In the genomic region with DNA sequence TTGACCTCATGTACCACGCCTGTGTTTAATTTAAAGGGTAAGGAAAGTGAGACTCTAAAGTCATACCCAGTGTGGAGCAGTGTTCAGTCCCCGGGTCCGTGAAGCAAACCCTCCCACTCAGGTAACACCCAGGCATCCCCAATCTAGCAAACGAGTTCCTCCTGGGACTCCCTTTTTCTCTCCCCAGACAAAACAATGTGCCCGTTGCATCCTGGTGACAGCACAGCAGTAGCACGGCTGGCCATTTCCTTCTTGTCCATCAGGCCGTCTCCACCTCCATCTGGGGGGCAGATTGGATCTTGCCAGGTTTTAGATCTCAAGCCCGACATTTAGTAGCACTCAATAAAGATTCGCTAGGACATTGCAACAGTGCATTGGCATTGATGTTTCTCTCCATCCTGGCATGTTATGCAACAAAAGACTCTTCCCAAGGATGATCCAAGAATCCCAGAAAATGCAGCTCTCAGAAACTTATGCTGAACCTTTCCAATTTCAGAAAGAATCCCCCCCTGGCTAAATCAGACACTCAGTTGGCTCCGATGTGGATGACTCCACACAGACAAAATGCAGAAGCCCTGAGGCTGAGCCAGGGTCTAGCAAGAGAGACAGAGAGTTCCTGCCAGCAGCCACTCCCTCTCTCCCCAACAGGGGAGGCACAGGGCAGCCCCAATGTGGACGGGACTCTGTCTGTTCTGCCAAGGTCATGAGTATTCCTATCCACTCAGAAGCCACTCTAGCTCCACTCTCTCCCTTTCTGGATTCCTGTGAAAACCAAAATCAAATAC, we compare ENCODE assay signal across 20 cellular contexts.
DNase-seq lines count a peak whose midpoint lies in the region; ATAC-seq, FAIRE-seq and TF ChIP-seq lines count a peak whose summit lies in the region.
"Had no signal": no experiment of that assay in that cellular context is flagged by ENCODE, and none has a peak within 500 bp of the region (broad histone marks: within the 10 kb centered on the region; RNA-seq: fewer than 3 reads in every experiment).

No MANE protein-coding gene starts in this region.

- TF ChIP-seq CTCF in bronchial epithelial cell (IDR thresholded peaks at IDR 0.05; ENCODE audit: insufficient read depth, low read length, severe bottlenecking) = no peak
- TF ChIP-seq CTCF in glutamatergic neuron (IDR thresholded peaks at IDR 0.05; ENCODE audit: partially characterized antibody, unreplicated experiment) = no peak
- no peak for TF ChIP-seq CTCF in GM13977 (IDR thresholded peaks at IDR 0.05; ENCODE audit: extremely low read depth, insufficient read depth, missing control alignments)

- H3K4me3 Mint-ChIP-seq in glutamatergic neuron (ENCODE audit: unreplicated experiment) = no peak overlapping the region
- no peak overlapping the region for H3K4me3 Mint-ChIP-seq in activated T-helper 1 cell treated with anti-CD3 and anti-CD28 coated beads, Interleukin-12 subunit alpha, Interleukin-12 subunit beta, Interleukin-2, Interleukin-4 antibody, amounts not matched to agents 30 ng/mL and 10 ng/mL and 1 ng/mL, durations not matched to agents 14 hours and 24 hours and 36 hours
- H3K4me3 Mint-ChIP-seq: CD8-positive, alpha-beta T cell; dendritic cell treated with granulocyte-macrophage colony-stimulating factor and Interleukin-4, amounts not matched to agents 40 ng/mL and 50 ng/mL, for 4 days; naive thymus-derived CD4-positive, alpha-beta T cell; stimulated activated naive B cell treated with anti-CD40 and anti-IgM and Interleukin-4, amounts not matched to agents 10 μg/mL and 1 μg/mL and 100 μg/mL, for 72 hours had no signal

- H3K27ac Mint-ChIP-seq in glutamatergic neuron (ENCODE audit: unreplicated experiment) = no peak overlapping the region
- H3K27ac Mint-ChIP-seq in activated T-helper 1 cell treated with anti-CD3 and anti-CD28 coated beads, Interleukin-12 subunit alpha, Interleukin-12 subunit beta, Interleukin-2, Interleukin-4 antibody, amounts not matched to agents 30 ng/mL and 10 ng/mL and 1 ng/mL, durations not matched to agents 14 hours and 24 hours and 36 hours = no peak overlapping the region
- H3K27ac Mint-ChIP-seq: CD8-positive, alpha-beta T cell; dendritic cell treated with granulocyte-macrophage colony-stimulating factor and Interleukin-4, amounts not matched to agents 40 ng/mL and 50 ng/mL, for 4 days; naive thymus-derived CD4-positive, alpha-beta T cell; stimulated activated naive B cell treated with anti-CD40 and anti-IgM and Interleukin-4, amounts not matched to agents 10 μg/mL and 1 μg/mL and 100 μg/mL, for 72 hours had no signal

- peak; percentile 64 for FAIRE-seq in bronchial epithelial cell (lab: Jason Lieb, UNC)

- H3K36me3 ChIP-seq in bronchial epithelial cell (ENCODE audit: control insufficient read depth, insufficient read depth, low read length) = no peaks in the 10 kb centered on the region
- H3K36me3 ChIP-seq: ascending aorta had no signal

- ATAC-seq in right cardiac atrium (peak; percentile 86 to 95), sciatic nerve (peak; percentile 96)
- ATAC-seq: CD8-positive, alpha-beta T cell; naive thymus-derived CD4-positive, alpha-beta T cell; stimulated activated naive B cell treated with anti-CD40 and anti-IgM and Interleukin-4, amounts not matched to agents 10 μg/mL and 1 μg/mL and 100 μg/mL, for 72 hours had no signal

- no peaks in the 10 kb centered on the region for H3K9me3 ChIP-seq in right cardiac atrium (ENCODE audit: control insufficient read depth, low read length)
- H3K9me3 ChIP-seq: ascending aorta had no signal

- intact Hi-C loops in right cardiac atrium (cut with DNase I) (no loop called here), sciatic nerve (cut with DNase I) (no loop called here)
- intact Hi-C loops in activated T-helper 1 cell treated with anti-CD3 and anti-CD28 coated beads, Interleukin-12 subunit alpha, Interleukin-12 subunit beta, Interleukin-2, Interleukin-4 antibody, amounts not matched to agents 30 ng/mL and 10 ng/mL and 1 ng/mL, durations not matched to agents 14 hours and 24 hours and 36 hours (cut with micrococcal nuclease) = no loop called here

- H3K27me3 ChIP-seq in bronchial epithelial cell (ENCODE audit: control insufficient read depth, insufficient read depth, low read length) (no peaks in the 10 kb centered on the region), right cardiac atrium (ENCODE audit: control insufficient read depth, insufficient read depth) (no peaks in the 10 kb centered on the region)
- H3K27me3 ChIP-seq: ascending aorta had no signal

- peak overlapping the region; percentile 9 for H3K27ac ChIP-seq in right cardiac atrium (ENCODE audit: low read length)
- H3K27ac ChIP-seq: ascending aorta, epithelial cell of prostate had no signal

- no peak overlapping the region for H3K4me3 ChIP-seq in bronchial epithelial cell (ENCODE audit: low read depth, low read length)
- H3K4me3 ChIP-seq in right cardiac atrium (ENCODE audit: low read length) = no peak overlapping the region
- H3K4me3 ChIP-seq: ascending aorta had no signal

- peaks cover 2% of the 10 kb centered on the region for H3K9me3 Mint-ChIP-seq in glutamatergic neuron (ENCODE audit: unreplicated experiment)
- H3K9me3 Mint-ChIP-seq in activated T-helper 1 cell treated with anti-CD3 and anti-CD28 coated beads, Interleukin-12 subunit alpha, Interleukin-12 subunit beta, Interleukin-2, Interleukin-4 antibody, amounts not matched to agents 30 ng/mL and 10 ng/mL and 1 ng/mL, durations not matched to agents 14 hours and 24 hours and 36 hours = no peaks in the 10 kb centered on the region

- in situ Hi-C loops in GM13977 (cut with MboI; ENCODE audit: low pct_unique_long_range_greater_than_20kb, low sequenced_read_pairs, unreplicated experiment) = no loop called here

- WGBS in right cardiac atrium = 42% methylated on average over 11 of the region's 11 CpGs

- DNase-seq in Daoy (ENCODE audit: low read depth) (peak; percentile 44), bronchial epithelial cell (ENCODE audit: low read depth) (no peak), right cardiac atrium (peak; percentile 73 to 90 (median 73)), sciatic nerve (ENCODE audit: low spot score) (peak; percentile 66), glutamatergic neuron (no peak), GM19238 (ENCODE audit: insufficient read length, low spot score) (no peak), GM13977 (ENCODE audit: low spot score) (no peak)
- no peak for DNase-seq in activated T-helper 1 cell treated with anti-CD3 and anti-CD28 coated beads, Interleukin-12 subunit alpha, Interleukin-12 subunit beta, Interleukin-2, Interleukin-4 antibody, amounts not matched to agents 30 ng/mL and 10 ng/mL and 1 ng/mL, durations not matched to agents 14 hours and 24 hours and 36 hours (ENCODE audit: low spot score)
- DNase-seq: activated CD4-positive, CD25-positive, alpha-beta regulatory T cell treated with anti-CD3 and anti-CD28 coated beads, Interleukin-2, amount 50 U/mL, for 72 hours; activated gamma-delta T cell treated with Interleukin-2 at 50 U/mL for 16 hours; CD8-positive, alpha-beta T cell; Kasumi-1; naive thymus-derived CD4-positive, alpha-beta T cell; NCI-H146; stimulated activated CD4-positive, alpha-beta T cell treated with anti-CD3 and anti-CD28 coated beads, Interleukin-12 subunit alpha, Interleukin-12 subunit beta, amount 100 ng/mL, for 4 hours; stimulated activated naive B cell treated with anti-CD40 and anti-IgM and Interleukin-4, amounts not matched to agents 10 μg/mL and 1 μg/mL and 100 μg/mL, for 72 hours had no signal

- H3K4me1 Mint-ChIP-seq in glutamatergic neuron (ENCODE audit: low read depth, unreplicated experiment) = peaks cover 1% of the 10 kb centered on the region
- H3K4me1 Mint-ChIP-seq in activated T-helper 1 cell treated with anti-CD3 and anti-CD28 coated beads, Interleukin-12 subunit alpha, Interleukin-12 subunit beta, Interleukin-2, Interleukin-4 antibody, amounts not matched to agents 30 ng/mL and 10 ng/mL and 1 ng/mL, durations not matched to agents 14 hours and 24 hours and 36 hours (ENCODE audit: low read depth) = no peaks in the 10 kb centered on the region
- H3K4me1 Mint-ChIP-seq: stimulated activated naive B cell treated with anti-CD40 and anti-IgM and Interleukin-4, amounts not matched to agents 10 μg/mL and 1 μg/mL and 100 μg/mL, for 72 hours had no signal

- H3K36me3 Mint-ChIP-seq in glutamatergic neuron (ENCODE audit: unreplicated experiment) = peaks cover 5% of the 10 kb centered on the region
- no peaks in the 10 kb centered on the region for H3K36me3 Mint-ChIP-seq in activated T-helper 1 cell treated with anti-CD3 and anti-CD28 coated beads, Interleukin-12 subunit alpha, Interleukin-12 subunit beta, Interleukin-2, Interleukin-4 antibody, amounts not matched to agents 30 ng/mL and 10 ng/mL and 1 ng/mL, durations not matched to agents 14 hours and 24 hours and 36 hours (ENCODE audit: low read depth)
- H3K36me3 Mint-ChIP-seq: activated CD8-positive, alpha-beta memory T cell treated with anti-CD3 and anti-CD28 coated beads, Interleukin-2, amount 10 ng/mL, durations not matched to agents 7 days and 5 days; CD8-positive, alpha-beta T cell; stimulated activated naive B cell treated with anti-CD40 and anti-IgM and Interleukin-4, amounts not matched to agents 10 μg/mL and 1 μg/mL and 100 μg/mL, for 72 hours had no signal

- H3K27me3 Mint-ChIP-seq in glutamatergic neuron (ENCODE audit: unreplicated experiment) = peaks cover 3% of the 10 kb centered on the region
- H3K27me3 Mint-ChIP-seq in activated T-helper 1 cell treated with anti-CD3 and anti-CD28 coated beads, Interleukin-12 subunit alpha, Interleukin-12 subunit beta, Interleukin-2, Interleukin-4 antibody, amounts not matched to agents 30 ng/mL and 10 ng/mL and 1 ng/mL, durations not matched to agents 14 hours and 24 hours and 36 hours (ENCODE audit: insufficient read depth) = peaks cover 11% of the 10 kb centered on the region

- H3K4me1 ChIP-seq in right cardiac atrium (ENCODE audit: control insufficient read depth, insufficient read depth, low read length) = no peaks in the 10 kb centered on the region
- H3K4me1 ChIP-seq: ascending aorta had no signal

Comparison
In these comparisons a context has a peak if more than half of its experiments do, and no peak if none do; other contexts are left out.
1. DNase-seq: peak in Daoy (single experiment), right cardiac atrium (3 of 3) and sciatic nerve (single experiment); none in bronchial epithelial cell (single experiment), glutamatergic neuron (single experiment), activated T-helper 1 cell treated with anti-CD3 and anti-CD28 coated beads, Interleukin-12 subunit alpha, Interleukin-12 subunit beta, Interleukin-2, Interleukin-4 antibody, amounts not matched to agents 30 ng/mL and 10 ng/mL and 1 ng/mL, durations not matched to agents 14 hours and 24 hours and 36 hours (single experiment), GM19238 (single experiment) and GM13977 (single experiment).